In genomic region chr19:51593138-51593890, GRCh38 we compare ENCODE assay signal across 8 cellular contexts. TPM values are rescaled to one million over a fixed set of nuclear protein-coding genes. Genes with fewer than 3 reads are reported as not detected.
DNase-seq lines count a peak whose midpoint lies in the region; ATAC-seq, FAIRE-seq and TF ChIP-seq lines count a peak whose summit lies in the region.

No MANE protein-coding gene starts in this region.

- no peak for TF ChIP-seq POLR2A in HCT116 (IDR thresholded peaks at IDR 0.05; ENCODE audit: borderline replicate concordance, extremely low read depth, insufficient read depth, insufficient read length)

- no peak for TF ChIP-seq RAD21 in HCT116 (IDR thresholded peaks at IDR 0.05; ENCODE audit: low read depth)

- no peaks in the 10 kb centered on the region for H3K9me2 ChIP-seq in HCT116 (ENCODE audit: insufficient read depth)

- intact Hi-C loops in HCT116 (cut with micrococcal nuclease), result no loop called here

- H3K4me3 ChIP-seq in HCT116 (replicated peaks in 1 of 2; ENCODE audit: low read depth in 1 of 2, low read length in 2 of 2), result peak overlapping the region in 1 of 2 experiments; percentile 58; a peak in 1 of 4 replicates
- peak overlapping the region in 1 of 2 donors; percentile 60 for H3K4me3 ChIP-seq in small intestine (ENCODE audit: low read depth in 1 of 2, low read length in 2 of 2)

- no peak overlapping the region for H2AFZ ChIP-seq in HCT116 (ENCODE audit: low read depth, low read length, poor library complexity, severe bottlenecking)

- CTCF ChIA-PET in HCT116 (lab: Charles Lee), result no interaction called here

- H3K27ac ChIP-seq in HCT116 (ENCODE audit: low read depth, low read length) (no peak overlapping the region; the same call in 1 of the 2 replicates), small intestine (ENCODE audit: low read depth in 1 of 2, low read length in 1 of 2) (peak overlapping the region in 1 of 2 donors; percentile 65)

- POLR2A ChIA-PET in HCT116 (lab: Charles Lee), result interaction anchor here (1.7 kb wide), 1 partner anchor 22 kb away, joined by 6 read pairs; the partner anchor contains the start of gene ZNF175

- H3K9me3 Mint-ChIP-seq in glutamatergic neuron (ENCODE audit: unreplicated experiment), result peaks cover 12% of the 10 kb centered on the region

- no peak for ATAC-seq in HCT116
- no peak for ATAC-seq in T-helper 17 cell
- ATAC-seq in HG03108 (IDR thresholded peaks at IDR 0.05; ENCODE audit: unreplicated experiment), result no peak
- ATAC-seq in GM19023 (IDR thresholded peaks at IDR 0.05; ENCODE audit: unreplicated experiment), result no peak
- ATAC-seq in HG02610 (IDR thresholded peaks at IDR 0.05; ENCODE audit: unreplicated experiment), result no peak

- no peak for TF ChIP-seq CTCF in HCT116 (IDR thresholded peaks at IDR 0.05 in 2 of 3, conservative IDR thresholded peaks at IDR 0.05 in 1 of 3; ENCODE audit: borderline replicate concordance in 1 of 3, insufficient read depth in 1 of 3, low read depth in 2 of 3, low read length in 2 of 3)
- no peak for TF ChIP-seq CTCF in glutamatergic neuron (IDR thresholded peaks at IDR 0.05; ENCODE audit: partially characterized antibody, unreplicated experiment)

- H3K9ac ChIP-seq in HCT116 (ENCODE audit: low read length), result no peak overlapping the region

- WGBS in small intestine, 3 donors, result 20 to 31% (median 28%) methylated on average over 10 of the region's 10 CpGs

- H3K4me2 ChIP-seq in HCT116 (ENCODE audit: low read length), result peak overlapping the region; percentile 72; the same call in 1 of the 2 replicates

- H3K27ac Mint-ChIP-seq in T-helper 17 cell (peak overlapping the region; percentile 83), glutamatergic neuron (ENCODE audit: unreplicated experiment) (peak overlapping the region; percentile 100)

- DNase-seq in HCT116 (ENCODE audit: low read depth, low spot score) (no peak), T-helper 17 cell (no peak), glutamatergic neuron (no peak), small intestine (peak; percentile 83), globus pallidus (ENCODE audit: low spot score) (no peak)

- H4K20me1 ChIP-seq in HCT116 (ENCODE audit: insufficient read depth), result no peaks in the 10 kb centered on the region

- H3K79me2 ChIP-seq in HCT116 (ENCODE audit: insufficient read depth, low read length), result no peaks in the 10 kb centered on the region

- H3K36me3 ChIP-seq in HCT116 (ENCODE audit: control insufficient read depth in 1 of 2, insufficient read depth in 2 of 2, low read length in 2 of 2), result no peaks in the 10 kb centered on the region
- no peaks in the 10 kb centered on the region for H3K36me3 ChIP-seq in small intestine (ENCODE audit: control insufficient read depth in 2 of 2, insufficient read depth in 2 of 2, low read length in 2 of 2)

- H3K4me3 Mint-ChIP-seq in T-helper 17 cell (peak overlapping the region; percentile 95), glutamatergic neuron (ENCODE audit: unreplicated experiment) (peak overlapping the region; percentile 100)

- peaks cover 0 to 1% of the 10 kb centered on the region in 2 experiments; a peak in 1 of 4 replicates for H3K9me3 ChIP-seq in HCT116 (ENCODE audit: control insufficient read depth in 1 of 2, insufficient read depth in 1 of 2, low read depth in 1 of 2, low read length in 2 of 2)
- no peaks in the 10 kb centered on the region for H3K9me3 ChIP-seq in T-helper 17 cell (ENCODE audit: control insufficient read depth, low read length, poor library complexity, severe bottlenecking)
- H3K9me3 ChIP-seq in small intestine (ENCODE audit: control insufficient read depth, low read depth), result no peaks in the 10 kb centered on the region

- H3K4me1 ChIP-seq in HCT116 (ENCODE audit: control insufficient read depth in 1 of 2, insufficient read depth in 2 of 2, low read length in 2 of 2) (peaks cover 4 to 12% of the 10 kb centered on the region in 2 experiments; a peak in 2 of 4 replicates), small intestine (ENCODE audit: control insufficient read depth in 2 of 2, insufficient read depth in 1 of 2, low read depth in 1 of 2, low read length in 1 of 2) (peaks cover 0 to 5% of the 10 kb centered on the region in 2 donors)

- H3K27me3 ChIP-seq in HCT116 (ENCODE audit: insufficient read depth, low read length), result no peaks in the 10 kb centered on the region
- no peaks in the 10 kb centered on the region for H3K27me3 ChIP-seq in small intestine (ENCODE audit: control insufficient read depth in 2 of 2, insufficient read depth in 2 of 2, low read length in 2 of 2)

- peaks cover 3% of the 10 kb centered on the region for H3K36me3 Mint-ChIP-seq in T-helper 17 cell (ENCODE audit: low read depth)
- H3K36me3 Mint-ChIP-seq in glutamatergic neuron (ENCODE audit: unreplicated experiment), result peaks cover 12% of the 10 kb centered on the region

- peaks cover 12% of the 10 kb centered on the region for H3K4me1 Mint-ChIP-seq in T-helper 17 cell
- H3K4me1 Mint-ChIP-seq in glutamatergic neuron (ENCODE audit: low read depth, unreplicated experiment), result no peaks in the 10 kb centered on the region

- RAD21 ChIA-PET in HCT116 (lab: Charles Lee; ENCODE audit: low non-redundant PET in 1 of 2, low total read pairs in 2 of 2, uncharacterized antibody in 2 of 2, unreplicated experiment in 2 of 2), result no interaction called here

- no TSS peak for BruUV-seq in HCT116 (replicated peaks; lab: Mats Ljungman, UMichigan)

- FAIRE-seq in small intestine (lab: Jason Lieb, UNC), result no peak

- peaks cover 15% of the 10 kb centered on the region for H3K27me3 Mint-ChIP-seq in T-helper 17 cell
- H3K27me3 Mint-ChIP-seq in glutamatergic neuron (ENCODE audit: unreplicated experiment), result peaks cover 12% of the 10 kb centered on the region

TF ChIP-seq in HCT116, 20 proteins besides CTCF, POLR2A, EP300 and RAD21:
- TF ChIP-seq CBX3 (IDR thresholded peaks at IDR 0.05; ENCODE audit: low read depth) (no peak), CEBPB (IDR thresholded peaks at IDR 0.05; ENCODE audit: low read depth) (no peak), SRF (IDR thresholded peaks at IDR 0.05; ENCODE audit: low read depth) (no peak), ZBTB33 (IDR thresholded peaks at IDR 0.05; ENCODE audit: extremely low read depth, insufficient replicate concordance, low read length) (no peak), EGR1 (IDR thresholded peaks at IDR 0.05; ENCODE audit: low read depth) (no peak), JUND (IDR thresholded peaks at IDR 0.05) (no peak), SIN3A (IDR thresholded peaks at IDR 0.05; ENCODE audit: low read depth) (no peak), POLR2AphosphoS5 (IDR thresholded peaks at IDR 0.05; ENCODE audit: low read depth, low read length) (no peak), EZH2 (IDR thresholded peaks at IDR 0.05) (no peak), REST (IDR thresholded peaks at IDR 0.05; ENCODE audit: low read depth) (no peak)

RNA-seq across cellular contexts. Expression of gene ZNF175, which starts 22.2 kb away (rescaled TPM):
- 9.3 TPM for total RNA-seq in HCT116 (2021; ENCODE audit: unreplicated experiment)
- 5.0 and 6.9 TPM in 2 replicates for polyA plus RNA-seq in HCT116 (2012)
- 1 to 10 TPM; 4.5 to 5.1 TPM for total RNA-seq in T-helper 17 cell
- 12.4 TPM for total RNA-seq in glutamatergic neuron (ENCODE audit: unreplicated experiment)
- polyA plus RNA-seq in small intestine, result 1 to 10 TPM; 1.6 to 2.2 (median 2.1) TPM

RNA-seq across cellular contexts. Expression of gene SIGLEC5, which starts 36.9 kb away (rescaled TPM):
- total RNA-seq in HCT116 (2021; ENCODE audit: unreplicated experiment), result not detected
- polyA plus RNA-seq in HCT116 (2012), result not detected in 2 replicates
- under 1 TPM in 1 of 2 donors, not detected in 1; 0.37 TPM for total RNA-seq in T-helper 17 cell
- total RNA-seq in glutamatergic neuron (ENCODE audit: unreplicated experiment), result not detected
- not detected for polyA plus RNA-seq in small intestine

RNA-seq across cellular contexts. Expression of gene SIGLEC14, which starts 53.3 kb away (rescaled TPM):
- total RNA-seq in HCT116 (2021; ENCODE audit: unreplicated experiment), result not detected
- polyA plus RNA-seq in HCT116 (2012), result not detected in 2 replicates
- total RNA-seq in T-helper 17 cell, result 1 to 10 TPM in 1 of 2 donors, under 1 TPM in 1; 0.86 to 3.3 TPM
- total RNA-seq in glutamatergic neuron (ENCODE audit: unreplicated experiment), result not detected
- polyA plus RNA-seq in small intestine, result 1 to 10 TPM in 1 of 3 donors, not detected in 2; 2.3 TPM
